ENCODE assay signal across 8 cellular contexts in genomic region chr6:3825851-3826581, GRCh38. TPM values are rescaled to one million over a fixed set of nuclear protein-coding genes. Genes with fewer than 3 reads are reported as not detected.
DNase-seq lines count a peak whose midpoint lies in the region; ATAC-seq and FAIRE-seq lines count a peak whose summit lies in the region.

No MANE protein-coding gene starts in this region.

- no peak overlapping the region for H3K4me3 Mint-ChIP-seq in stimulated activated effector memory CD8-positive, alpha-beta T cell treated with anti-CD3 and anti-CD28 coated beads, Interleukin-12 subunit alpha, Interleukin-12 subunit beta, amount 100 ng/mL, for 72 hours

- no peak for FAIRE-seq in GM19239 (lab: Jason Lieb, UNC)

- H3K4me1 Mint-ChIP-seq in stimulated activated effector memory CD8-positive, alpha-beta T cell treated with anti-CD3 and anti-CD28 coated beads, Interleukin-12 subunit alpha, Interleukin-12 subunit beta, amount 100 ng/mL, for 72 hours: no peaks in the 10 kb centered on the region

- no peak overlapping the region for H3K27ac Mint-ChIP-seq in stimulated activated effector memory CD8-positive, alpha-beta T cell treated with anti-CD3 and anti-CD28 coated beads, Interleukin-12 subunit alpha, Interleukin-12 subunit beta, amount 100 ng/mL, for 72 hours

- no peak for ATAC-seq in GM21423 (IDR thresholded peaks at IDR 0.05; ENCODE audit: unreplicated experiment)
- no peak for ATAC-seq in stimulated activated effector memory CD8-positive, alpha-beta T cell treated with anti-CD3 and anti-CD28 coated beads, Interleukin-12 subunit alpha, Interleukin-12 subunit beta, amount 100 ng/mL, for 72 hours

- H3K36me3 ChIP-seq in SJCRH30: no peaks in the 10 kb centered on the region

- H3K36me3 Mint-ChIP-seq in stimulated activated effector memory CD8-positive, alpha-beta T cell treated with anti-CD3 and anti-CD28 coated beads, Interleukin-12 subunit alpha, Interleukin-12 subunit beta, amount 100 ng/mL, for 72 hours: no peaks in the 10 kb centered on the region

- H3K4me1 ChIP-seq in SJCRH30: peaks cover 27% of the 10 kb centered on the region

- H3K27ac ChIP-seq in SJCRH30: peak overlapping the region; percentile 86

- DNase-seq in AG08396 (ENCODE audit: low spot score): peak; percentile 92
- DNase-seq in SJCRH30: peak; percentile 78 to 84
- DNase-seq in fibroblast of peridontal ligament (ENCODE audit: extremely low read depth): peak; percentile 98
- peak in 40 of 56 donors; percentile 6 to 71 (median 32) for DNase-seq in nucleus accumbens (lab: John Stamatoyannopoulos, UW)
- DNase-seq in GM19239 (ENCODE audit: insufficient read length, low spot score): no peak
- no peak for DNase-seq in stimulated activated effector memory CD8-positive, alpha-beta T cell treated with anti-CD3 and anti-CD28 coated beads, Interleukin-12 subunit alpha, Interleukin-12 subunit beta, amount 100 ng/mL, for 72 hours (ENCODE audit: low spot score in 2 of 2)
- DNase-seq in D341Med (ENCODE audit: low spot score): no peak

- peak overlapping the region; percentile 43 for H3K4me3 ChIP-seq in SJCRH30

- H3K9me3 Mint-ChIP-seq in stimulated activated effector memory CD8-positive, alpha-beta T cell treated with anti-CD3 and anti-CD28 coated beads, Interleukin-12 subunit alpha, Interleukin-12 subunit beta, amount 100 ng/mL, for 72 hours: no peaks in the 10 kb centered on the region

- no peaks in the 10 kb centered on the region for H3K9me3 ChIP-seq in SJCRH30 (replicated peaks)

- no peaks in the 10 kb centered on the region for H3K27me3 ChIP-seq in SJCRH30

RNA-seq across cellular contexts. Expression of gene FAM50B, which starts 23.2 kb away (rescaled TPM):
- total RNA-seq in SJCRH30 (2014; rRNA removed; shearing (Covaris generic)): 1.1 and 1.4 TPM in 2 replicates

Comparison
In these comparisons a context has a peak if more than half of its experiments do, and no peak if none do; other contexts are left out.
1. DNase-seq: peak in AG08396 (single experiment), SJCRH30 (2 of 2), fibroblast of peridontal ligament (single experiment) and nucleus accumbens (40 of 56); none in GM19239 (single experiment), stimulated activated effector memory CD8-positive, alpha-beta T cell treated with anti-CD3 and anti-CD28 coated beads, Interleukin-12 subunit alpha, Interleukin-12 subunit beta, amount 100 ng/mL, for 72 hours (0 of 2) and D341Med (single experiment).